In genomic region chr13:25776722-25777121, GRCh38 we compare ENCODE assay signal across 30 cellular contexts.
DNase-seq lines count a peak whose midpoint lies in the region; ATAC-seq and TF ChIP-seq lines count a peak whose summit lies in the region.
"Had no signal": no experiment of that assay in that cellular context is flagged by ENCODE, and none has a peak within 500 bp of the region (broad histone marks: within the 10 kb centered on the region; RNA-seq: fewer than 3 reads in every experiment).

No MANE protein-coding gene starts in this region.

- no peaks in the 10 kb centered on the region for H3K36me3 Mint-ChIP-seq in IgD-negative memory B cell
- H3K36me3 Mint-ChIP-seq in endodermal cell (ENCODE audit: low read depth) = no peaks in the 10 kb centered on the region
- H3K36me3 Mint-ChIP-seq in neural crest cell (ENCODE audit: low read depth) = no peaks in the 10 kb centered on the region
- H3K36me3 Mint-ChIP-seq: CD8-positive, alpha-beta T cell had no signal

- H3K9me3 ChIP-seq in BLaER1 treated with 17β-estradiol and CSF1 and Interleukin-3, amounts not matched to agents 10 nM and 100 nM (replicated peaks in 1 of 11) = peaks cover 0 to 8% (median 0%) of the 10 kb centered on the region in 11 experiments; a peak in 4 of 22 replicates
- no peaks in the 10 kb centered on the region for H3K9me3 ChIP-seq in endodermal cell (ENCODE audit: control insufficient read depth, low read length)
- H3K9me3 ChIP-seq in left lung = no peaks in the 10 kb centered on the region
- H3K9me3 ChIP-seq: A549, Caco-2, SJSA1 had no signal

- no peak overlapping the region for H3K4me3 ChIP-seq in BLaER1 treated with 17β-estradiol and CSF1 and Interleukin-3, amounts not matched to agents 10 nM and 100 nM
- H3K4me3 ChIP-seq in endodermal cell (ENCODE audit: low read length) (peak overlapping the region; percentile 10), left lung (no peak overlapping the region)
- H3K4me3 ChIP-seq: A549, GM12878, PC-9, SJSA1 had no signal

- peaks cover 10 to 13% (median 11%) of the 10 kb centered on the region in 3 donors for H3K4me1 Mint-ChIP-seq in IgD-negative memory B cell
- peaks cover 49% of the 10 kb centered on the region for H3K4me1 Mint-ChIP-seq in endodermal cell
- peaks cover 43% of the 10 kb centered on the region for H3K4me1 Mint-ChIP-seq in neural crest cell

- H3K4me3 Mint-ChIP-seq in IgD-negative memory B cell = no peak overlapping the region
- peak overlapping the region; percentile 25 for H3K4me3 Mint-ChIP-seq in endodermal cell
- no peak overlapping the region for H3K4me3 Mint-ChIP-seq in neural crest cell
- H3K4me3 Mint-ChIP-seq: CD8-positive, alpha-beta T cell had no signal

- DNase-seq in endodermal cell (no peak), neural crest cell (ENCODE audit: low read depth, low spot score) (no peak), left lung (no peak)
- DNase-seq: AML-193; Caco-2; CD8-positive, alpha-beta T cell; DMS 273 treated with DMSO at 0.1 percent for 48 hours; DMS79; EL; GDM1; H7; Kasumi-1; NCI-H1105; NCI-H1436 treated with DMSO at 0.1 percent for 48 hours; NCI-H187 treated with DMSO at 0.1 percent for 48 hours; NCI-H446; NCI-H526; NCI-H82; NK-92 treated with Interleukin-12 subunit alpha and Interleukin-12 subunit beta, amount 100 ng/mL, for 24 hours; PC-9 had no signal

- H3K27ac Mint-ChIP-seq in IgD-negative memory B cell = peak overlapping the region in 2 of 3 donors; percentile 6 to 27
- H3K27ac Mint-ChIP-seq in endodermal cell = peak overlapping the region; percentile 82
- peak overlapping the region; percentile 1 for H3K27ac Mint-ChIP-seq in neural crest cell (ENCODE audit: unreplicated experiment)
- H3K27ac Mint-ChIP-seq: CD8-positive, alpha-beta T cell had no signal

- peaks cover 11 to 52% (median 46%) of the 10 kb centered on the region in 10 experiments; a peak in 19 of 20 replicates for H3K4me1 ChIP-seq in BLaER1 treated with 17β-estradiol and CSF1 and Interleukin-3, amounts not matched to agents 10 nM and 100 nM
- H3K4me1 ChIP-seq in endodermal cell (ENCODE audit: control insufficient read depth, insufficient read depth, low read length) (peaks cover 31% of the 10 kb centered on the region), left lung (no peaks in the 10 kb centered on the region)
- H3K4me1 ChIP-seq: A549, Caco-2 had no signal

- peaks cover 0 to 6% (median 0%) of the 10 kb centered on the region in 11 experiments; a peak in 1 of 22 replicates for H3K27me3 ChIP-seq in BLaER1 treated with 17β-estradiol and CSF1 and Interleukin-3, amounts not matched to agents 10 nM and 100 nM
- H3K27me3 ChIP-seq in endodermal cell (ENCODE audit: control insufficient read depth, insufficient read depth, low read length, poor library complexity, severe bottlenecking) (no peaks in the 10 kb centered on the region), left lung (no peaks in the 10 kb centered on the region)
- H3K27me3 ChIP-seq: SJSA1 had no signal

- H3K9ac ChIP-seq in BLaER1 treated with 17β-estradiol and CSF1 and Interleukin-3, amounts not matched to agents 10 nM and 100 nM = no peak overlapping the region
- no peak overlapping the region for H3K9ac ChIP-seq in endodermal cell (ENCODE audit: extremely low read depth, low read length, poor library complexity, severe bottlenecking)

- no peaks in the 10 kb centered on the region for H4K20me1 ChIP-seq in BLaER1 treated with 17β-estradiol and CSF1 and Interleukin-3, amounts not matched to agents 10 nM and 100 nM

- TF ChIP-seq CTCF in endodermal cell (conservative IDR thresholded peaks at IDR 0.05) (peak; percentile 35), neural crest cell (conservative IDR thresholded peaks at IDR 0.05) (no peak), left lung (IDR thresholded peaks at IDR 0.05) (no peak)

- H3K36me3 ChIP-seq in BLaER1 treated with 17β-estradiol and CSF1 and Interleukin-3, amounts not matched to agents 10 nM and 100 nM = no peaks in the 10 kb centered on the region
- H3K36me3 ChIP-seq in endodermal cell (ENCODE audit: control insufficient read depth, insufficient read depth, low read length) (no peaks in the 10 kb centered on the region), left lung (no peaks in the 10 kb centered on the region)
- H3K36me3 ChIP-seq: SJSA1 had no signal

- H3K27me3 Mint-ChIP-seq in IgD-negative memory B cell (peaks cover 9% of the 10 kb centered on the region), endodermal cell (ENCODE audit: insufficient read depth) (no peaks in the 10 kb centered on the region), neural crest cell (ENCODE audit: low read depth) (no peaks in the 10 kb centered on the region)

- H3K27ac ChIP-seq in BLaER1 treated with 17β-estradiol and CSF1 and Interleukin-3, amounts not matched to agents 10 nM and 100 nM = peak overlapping the region in 5 of 11 experiments; percentile 2 to 86 (median 23); a peak in 7 of 22 replicates
- H3K27ac ChIP-seq in endodermal cell (ENCODE audit: low read depth, low read length) (no peak overlapping the region), left lung (no peak overlapping the region)
- H3K27ac ChIP-seq: A549, C4-2B, HL-60, PC-9, SJSA1 had no signal

- H3K9me3 Mint-ChIP-seq in IgD-negative memory B cell (no peaks in the 10 kb centered on the region), endodermal cell (peaks cover 10% of the 10 kb centered on the region), neural crest cell (no peaks in the 10 kb centered on the region)
- H3K9me3 Mint-ChIP-seq: CD8-positive, alpha-beta T cell had no signal

- 40 to 61% methylated on average over 4 to 7 of the region's 7 CpGs for WGBS in endodermal cell (ENCODE audit: insufficient coverage in 1 of 2, insufficient read length in 1 of 2), 2 experiments

- ATAC-seq in GM18519 (IDR thresholded peaks at IDR 0.05; ENCODE audit: low FRiP score, unreplicated experiment) = no peak
- no peak for ATAC-seq in HG03565 (IDR thresholded peaks at IDR 0.05; ENCODE audit: unreplicated experiment)
- no peak for ATAC-seq in left lung
- ATAC-seq: A549; CD8-positive, alpha-beta T cell; GM12878; Right ventricle myocardium inferior had no signal

- intact Hi-C loops in left lung (cut with DNase I) = no loop called here

- H3K4me2 ChIP-seq in BLaER1 treated with 17β-estradiol and CSF1 and Interleukin-3, amounts not matched to agents 10 nM and 100 nM = peak overlapping the region in 7 of 11 experiments; percentile 16 to 81 (median 28); a peak in 8 of 22 replicates
- H3K4me2 ChIP-seq: A549, PC-9 had no signal

Comparison
In these comparisons a context has a peak if more than half of its experiments do, and no peak if none do; other contexts are left out.
1. H3K27ac Mint-ChIP-seq: peak in every context shown above with its lines; median percentile 82 in endodermal cell; 16 in IgD-negative memory B cell; 1 in neural crest cell.